ENCODE assay signal across 1 cellular context in genomic region chr15:52303093-52303772, GRCh38.
TF ChIP-seq lines count a peak whose summit lies in the region.

No MANE protein-coding gene starts in this region.

TF ChIP-seq in WTC11, 78 proteins besides CTCF, POLR2A, EP300 and RAD21 (continued from another document):
- TF ChIP-seq ZSCAN18 (CRISPR knock-in tag; IDR thresholded peaks at IDR 0.05) (no peak), NFYB (CRISPR knock-in tag; conservative IDR thresholded peaks at IDR 0.05; ENCODE audit: low read depth) (no peak), GABPB1 (CRISPR knock-in tag; IDR thresholded peaks at IDR 0.05) (no peak), SMAD4 (CRISPR knock-in tag; IDR thresholded peaks at IDR 0.05) (no peak), ZNF281 (CRISPR knock-in tag; IDR thresholded peaks at IDR 0.05) (no peak)
